8 cellular contexts compared by ENCODE assay signal in the genomic region with DNA sequence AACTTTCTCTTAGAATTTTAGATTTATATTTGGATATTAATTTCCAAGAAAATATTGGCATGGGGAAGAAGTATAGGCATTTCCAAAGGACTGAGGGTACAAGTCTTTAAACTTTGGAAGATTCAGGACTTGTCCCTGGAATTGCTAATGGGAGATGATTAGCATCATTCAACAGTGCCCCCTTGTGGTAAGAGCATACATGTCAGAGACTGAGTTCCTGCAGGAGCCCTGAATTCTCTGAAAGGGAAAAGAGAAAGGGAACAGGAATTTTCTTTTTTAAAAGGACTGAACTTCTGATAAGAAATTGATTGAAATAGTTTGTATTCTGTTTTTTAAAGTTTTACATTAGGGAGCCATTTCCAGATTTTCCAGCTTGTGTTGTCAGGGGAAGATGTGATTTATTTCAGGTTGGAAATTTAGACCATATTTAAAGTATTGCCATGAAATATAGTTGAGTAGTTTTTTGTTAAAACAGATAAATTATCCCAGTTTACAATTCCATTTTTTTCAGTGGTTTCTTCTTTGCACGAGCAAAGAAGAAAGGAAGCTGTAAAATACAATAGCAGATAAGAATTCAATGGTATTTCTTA. TPM values are rescaled to one million over a fixed set of nuclear protein-coding genes. Genes with fewer than 3 reads are reported as not detected.
DNase-seq lines count a peak whose midpoint lies in the region; TF ChIP-seq lines count a peak whose summit lies in the region.

No MANE protein-coding gene starts in this region.

- peak; percentile 99 for TF ChIP-seq CTCF in chondrocyte (IDR thresholded peaks at IDR 0.05)

- DNase-seq in activated T-cell treated with anti-CD3 and anti-CD28 coated beads for 4 hours (peak; percentile 28), LoVo (ENCODE audit: low spot score) (peak; percentile 88), RPMI8226 (peak; percentile 59), chondrocyte (ENCODE audit: low spot score) (no peak), kidney glomerular epithelial cell (lab: John Stamatoyannopoulos, UW) (peak; percentile 59), superior temporal gyrus (ENCODE audit: extremely low spot score) (peak; percentile 96), NCI-H187 treated with DMSO at 0.1 percent for 48 hours (lab: John Stamatoyannopoulos, UW) (no peak)
- no peak for DNase-seq in activated T-cell treated with anti-CD3 and anti-CD28 coated beads, Interleukin-2, amount 50 U/mL, for 48 hours

- H3K4me1 Mint-ChIP-seq in chondrocyte (ENCODE audit: low read depth): peaks cover 2% of the 10 kb centered on the region

- no peaks in the 10 kb centered on the region for H3K27me3 Mint-ChIP-seq in chondrocyte (ENCODE audit: low read depth)

- H3K4me3 Mint-ChIP-seq in chondrocyte (ENCODE audit: unreplicated experiment): no peak overlapping the region

- H3K9me3 Mint-ChIP-seq in chondrocyte (ENCODE audit: low read depth): no peaks in the 10 kb centered on the region

- peaks cover 14% of the 10 kb centered on the region for H3K36me3 Mint-ChIP-seq in chondrocyte (ENCODE audit: low read depth)

- H3K27ac Mint-ChIP-seq in chondrocyte (ENCODE audit: unreplicated experiment): no peak overlapping the region

RNA-seq across cellular contexts. Expression of gene REP15, which starts 44.0 kb away (rescaled TPM):
- 0.54 to 1.3 TPM (median 1.3 TPM) in 3 replicates for total RNA-seq in chondrocyte

RNA-seq across cellular contexts. Expression of gene MRPS35, which starts 58.4 kb away (rescaled TPM):
- 29.2 to 33.1 TPM (median 33.1 TPM) in 3 replicates for total RNA-seq in chondrocyte

Comparison
In these comparisons a context has a peak if more than half of its experiments do, and no peak if none do; other contexts are left out.
1. DNase-seq: peak in activated T-cell treated with anti-CD3 and anti-CD28 coated beads for 4 hours (single experiment), LoVo (single experiment), RPMI8226 (single experiment), kidney glomerular epithelial cell (single experiment) and superior temporal gyrus (single experiment); none in activated T-cell treated with anti-CD3 and anti-CD28 coated beads, Interleukin-2, amount 50 U/mL, for 48 hours (0 of 2), chondrocyte (single experiment) and NCI-H187 treated with DMSO at 0.1 percent for 48 hours (single experiment).